In the genomic region with DNA sequence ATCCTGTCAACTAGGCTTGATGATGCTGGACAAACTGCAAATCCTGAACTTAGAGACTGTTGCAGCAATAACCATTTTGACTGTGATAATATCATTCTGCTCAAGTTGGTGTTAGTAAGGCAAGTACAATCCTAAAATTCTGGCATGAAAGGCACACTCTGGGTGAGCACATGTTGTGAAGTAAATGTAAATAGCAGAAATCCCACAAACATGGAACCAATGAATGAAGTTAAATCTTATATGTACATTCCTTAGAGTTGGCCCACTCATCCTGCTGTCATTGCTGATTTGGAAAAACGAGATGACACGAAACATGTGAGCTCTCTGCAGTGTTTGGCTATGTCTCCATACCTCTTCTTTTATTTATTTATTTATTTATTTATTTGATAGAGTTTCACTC, we compare ENCODE assay signal across 16 cellular contexts. TPM values are rescaled to one million over a fixed set of nuclear protein-coding genes. Genes with fewer than 3 reads are reported as not detected.
A peak's percentile ranks its signal among the peaks of the same experiment; 100 is the strongest.
DNase-seq lines count a peak whose midpoint lies in the region; ATAC-seq and TF ChIP-seq lines count a peak whose summit lies in the region.
"Had no signal": no experiment of that assay in that cellular context is flagged by ENCODE, and none has a peak within 500 bp of the region (broad histone marks: within the 10 kb centered on the region; RNA-seq: fewer than 3 reads in every experiment).

No MANE protein-coding gene starts in this region.

- ATAC-seq in GM23338 (no peak), T-cell (replicated peaks in 1 of 4) (no peak)
- ATAC-seq: HepG2 had no signal

- peaks cover 29% of the 10 kb centered on the region for H3K4me1 Mint-ChIP-seq in GM23338
- peaks cover 0 to 9% (median 2%) of the 10 kb centered on the region in 3 donors for H3K4me1 Mint-ChIP-seq in T-cell
- H3K4me1 Mint-ChIP-seq: CD8-positive, alpha-beta memory T cell had no signal

- H3K27ac ChIP-seq in GM23338 (ENCODE audit: low read depth) (0 out of 2 replicates have a peak overlapping the region, but pooled peaks have one; percentile 76), coronary artery (no peak overlapping the region)

- CTCF ChIA-PET in T-cell (lab: Charles Lee) = interaction anchor here in 1 of 2 donors (0.6 kb wide), 1 partner anchor 181 kb away, joined by 3 read pairs; no protein-coding TSS in a partner anchor

- H3K27ac Mint-ChIP-seq in GM23338 = no peak overlapping the region
- no peak overlapping the region for H3K27ac Mint-ChIP-seq in T-cell
- H3K27ac Mint-ChIP-seq: CD8-positive, alpha-beta memory T cell had no signal

- peaks cover 26% of the 10 kb centered on the region for H3K4me1 ChIP-seq in GM23338 (ENCODE audit: insufficient read depth)

- H3K79me2 ChIP-seq in GM23338 (replicated peaks; ENCODE audit: insufficient read depth) = peaks cover 100% of the 10 kb centered on the region

- peak; percentile 20 for DNase-seq in AG09309 (ENCODE audit: low read depth)
- no peak for DNase-seq in GM23338 (ENCODE audit: low spot score)
- peak; percentile 84 for DNase-seq in amniotic stem cell (lab: John Stamatoyannopoulos, UW)
- DNase-seq in fibroblast of the aortic adventitia (ENCODE audit: low read depth) = peak; percentile 61
- no peak for DNase-seq in coronary artery (ENCODE audit: low spot score)
- DNase-seq in NCI-H748 treated with DMSO at 0.1 percent for 48 hours (lab: John Stamatoyannopoulos, UW) = no peak
- no peak for DNase-seq in T-cell
- no peak for DNase-seq in activated CD4-positive, CD25-positive, alpha-beta regulatory T cell (lab: John Stamatoyannopoulos, UW)
- DNase-seq: CD8-positive, alpha-beta memory T cell; EL; H9; MG63; NCI-H1092 treated with DMSO at 0.1 percent for 48 hours; NCI-H1694 treated with DMSO at 0.1 percent for 48 hours; SHP77 had no signal

- peaks cover 6% of the 10 kb centered on the region; the same call in 1 of the 2 replicates for H3F3A ChIP-seq in GM23338 (replicated peaks; ENCODE audit: low read depth)

- TF ChIP-seq CTCF in AG09309 (IDR thresholded peaks at IDR 0.05; ENCODE audit: control insufficient read depth, insufficient read depth, low read depth, low read length, missing control alignments) (no peak), GM23338 (conservative IDR thresholded peaks at IDR 0.05; ENCODE audit: low read depth in 2 of 2) (no peak), fibroblast of the aortic adventitia (IDR thresholded peaks at IDR 0.05; ENCODE audit: insufficient read depth, low read length) (no peak), coronary artery (IDR thresholded peaks at IDR 0.05) (no peak)

- H3K27me3 Mint-ChIP-seq in GM23338 (ENCODE audit: insufficient read depth, low read depth, poor library complexity) (no peaks in the 10 kb centered on the region), T-cell (no peaks in the 10 kb centered on the region)

- H3K9me3 Mint-ChIP-seq in GM23338 = no peaks in the 10 kb centered on the region
- H3K9me3 Mint-ChIP-seq in T-cell = no peaks in the 10 kb centered on the region
- H3K9me3 Mint-ChIP-seq: CD8-positive, alpha-beta memory T cell; H9 had no signal

- H3K4me3 Mint-ChIP-seq in GM23338 (no peak overlapping the region), T-cell (no peak overlapping the region)
- H3K4me3 Mint-ChIP-seq: CD8-positive, alpha-beta memory T cell; H9 had no signal

- POLR2A ChIA-PET in T-cell (lab: Charles Lee) = no interaction called here

- H3K9me2 ChIP-seq in GM23338 (ENCODE audit: insufficient read depth) = no peaks in the 10 kb centered on the region

- H2AFZ ChIP-seq in GM23338 = no peak overlapping the region

- H3K36me3 ChIP-seq in GM23338 (ENCODE audit: insufficient read depth) = no peaks in the 10 kb centered on the region; the same call in none of the 2 replicates
- H3K36me3 ChIP-seq: MG63 had no signal

- no peak overlapping the region for H3K4me2 ChIP-seq in GM23338

- H3K4me3 ChIP-seq in AG09309 (ENCODE audit: control insufficient read depth, low read depth, low read length) (no peak overlapping the region), GM23338 (no peak overlapping the region), fibroblast of the aortic adventitia (ENCODE audit: low read depth, low read length) (no peak overlapping the region), coronary artery (no peak overlapping the region)
- H3K4me3 ChIP-seq: MG63 had no signal

- H4K20me1 ChIP-seq in GM23338 (replicated peaks; ENCODE audit: insufficient read depth) = peaks cover 27% of the 10 kb centered on the region

- H3K36me3 Mint-ChIP-seq in GM23338 (ENCODE audit: low read depth) = peaks cover 46% of the 10 kb centered on the region
- H3K36me3 Mint-ChIP-seq in T-cell = no peaks in the 10 kb centered on the region
- H3K36me3 Mint-ChIP-seq: CD8-positive, alpha-beta memory T cell had no signal

- H3K27me3 ChIP-seq in GM23338 (ENCODE audit: insufficient read depth) = no peaks in the 10 kb centered on the region
- H3K27me3 ChIP-seq: MG63 had no signal

TF ChIP-seq in GM23338, 12 proteins besides CTCF, POLR2A, EP300 and RAD21 (continues in another document):
- TF ChIP-seq POLR2AphosphoS5 (IDR thresholded peaks at IDR 0.05; ENCODE audit: low read depth) (no peak), JUNB (IDR thresholded peaks at IDR 0.05; ENCODE audit: unreplicated experiment) (no peak), STAT1 (IDR thresholded peaks at IDR 0.05; ENCODE audit: unreplicated experiment) (no peak)
- TF ChIP-seq, protein P1, sequence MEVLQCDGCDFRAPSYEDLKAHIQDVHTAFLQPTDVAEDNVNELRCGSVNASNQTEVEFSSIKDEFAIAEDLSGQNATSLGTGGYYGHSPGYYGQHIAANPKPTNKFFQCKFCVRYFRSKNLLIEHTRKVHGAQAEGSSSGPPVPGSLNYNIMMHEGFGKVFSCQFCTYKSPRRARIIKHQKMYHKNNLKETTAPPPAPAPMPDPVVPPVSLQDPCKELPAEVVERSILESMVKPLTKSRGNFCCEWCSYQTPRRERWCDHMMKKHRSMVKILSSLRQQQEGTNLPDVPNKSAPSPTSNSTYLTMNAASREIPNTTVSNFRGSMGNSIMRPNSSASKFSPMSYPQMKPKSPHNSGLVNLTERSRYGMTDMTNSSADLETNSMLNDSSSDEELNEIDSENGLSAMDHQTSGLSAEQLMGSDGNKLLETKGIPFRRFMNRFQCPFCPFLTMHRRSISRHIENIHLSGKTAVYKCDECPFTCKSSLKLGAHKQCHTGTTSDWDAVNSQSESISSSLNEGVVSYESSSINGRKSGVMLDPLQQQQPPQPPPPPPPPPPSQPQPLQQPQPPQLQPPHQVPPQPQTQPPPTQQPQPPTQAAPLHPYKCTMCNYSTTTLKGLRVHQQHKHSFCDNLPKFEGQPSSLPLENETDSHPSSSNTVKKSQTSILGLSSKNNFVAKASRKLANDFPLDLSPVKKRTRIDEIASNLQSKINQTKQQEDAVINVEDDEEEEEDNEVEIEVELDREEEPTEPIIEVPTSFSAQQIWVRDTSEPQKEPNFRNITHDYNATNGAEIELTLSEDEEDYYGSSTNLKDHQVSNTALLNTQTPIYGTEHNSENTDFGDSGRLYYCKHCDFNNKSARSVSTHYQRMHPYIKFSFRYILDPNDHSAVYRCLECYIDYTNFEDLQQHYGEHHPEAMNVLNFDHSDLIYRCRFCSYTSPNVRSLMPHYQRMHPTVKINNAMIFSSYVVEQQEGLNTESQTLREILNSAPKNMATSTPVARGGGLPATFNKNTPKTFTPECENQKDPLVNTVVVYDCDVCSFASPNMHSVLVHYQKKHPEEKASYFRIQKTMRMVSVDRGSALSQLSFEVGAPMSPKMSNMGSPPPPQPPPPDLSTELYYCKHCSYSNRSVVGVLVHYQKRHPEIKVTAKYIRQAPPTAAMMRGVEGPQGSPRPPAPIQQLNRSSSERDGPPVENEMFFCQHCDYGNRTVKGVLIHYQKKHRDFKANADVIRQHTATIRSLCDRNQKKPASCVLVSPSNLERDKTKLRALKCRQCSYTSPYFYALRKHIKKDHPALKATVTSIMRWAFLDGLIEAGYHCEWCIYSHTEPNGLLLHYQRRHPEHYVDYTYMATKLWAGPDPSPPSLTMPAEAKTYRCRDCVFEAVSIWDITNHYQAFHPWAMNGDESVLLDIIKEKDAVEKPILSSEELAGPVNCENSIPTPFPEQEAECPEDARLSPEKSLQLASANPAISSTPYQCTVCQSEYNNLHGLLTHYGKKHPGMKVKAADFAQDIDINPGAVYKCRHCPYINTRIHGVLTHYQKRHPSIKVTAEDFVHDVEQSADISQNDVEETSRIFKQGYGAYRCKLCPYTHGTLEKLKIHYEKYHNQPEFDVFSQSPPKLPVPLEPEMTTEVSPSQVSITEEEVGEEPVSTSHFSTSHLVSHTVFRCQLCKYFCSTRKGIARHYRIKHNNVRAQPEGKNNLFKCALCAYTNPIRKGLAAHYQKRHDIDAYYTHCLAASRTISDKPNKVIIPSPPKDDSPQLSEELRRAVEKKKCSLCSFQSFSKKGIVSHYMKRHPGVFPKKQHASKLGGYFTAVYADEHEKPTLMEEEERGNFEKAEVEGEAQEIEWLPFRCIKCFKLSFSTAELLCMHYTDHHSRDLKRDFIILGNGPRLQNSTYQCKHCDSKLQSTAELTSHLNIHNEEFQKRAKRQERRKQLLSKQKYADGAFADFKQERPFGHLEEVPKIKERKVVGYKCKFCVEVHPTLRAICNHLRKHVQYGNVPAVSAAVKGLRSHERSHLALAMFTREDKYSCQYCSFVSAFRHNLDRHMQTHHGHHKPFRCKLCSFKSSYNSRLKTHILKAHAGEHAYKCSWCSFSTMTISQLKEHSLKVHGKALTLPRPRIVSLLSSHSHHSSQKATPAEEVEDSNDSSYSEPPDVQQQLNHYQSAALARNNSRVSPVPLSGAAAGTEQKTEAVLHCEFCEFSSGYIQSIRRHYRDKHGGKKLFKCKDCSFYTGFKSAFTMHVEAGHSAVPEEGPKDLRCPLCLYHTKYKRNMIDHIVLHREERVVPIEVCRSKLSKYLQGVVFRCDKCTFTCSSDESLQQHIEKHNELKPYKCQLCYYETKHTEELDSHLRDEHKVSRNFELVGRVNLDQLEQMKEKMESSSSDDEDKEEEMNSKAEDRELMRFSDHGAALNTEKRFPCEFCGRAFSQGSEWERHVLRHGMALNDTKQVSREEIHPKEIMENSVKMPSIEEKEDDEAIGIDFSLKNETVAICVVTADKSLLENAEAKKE (CRISPR knock-in tag; IDR thresholded peaks at IDR 0.05) = no peak

RNA-seq across cellular contexts. Expression of a gene that starts 21.0 kb away (rescaled TPM):
- 125 and 139 TPM in 2 replicates for total RNA-seq in GM23338 (2014; rRNA removed; shearing (Covaris generic))
- 31.8 and 35.6 TPM in 2 replicates for polyA plus RNA-seq in GM23338 (2016; fragmentation: Nextera tagmentation; extraction: Ambion mirVana)
- total RNA-seq in fibroblast of the aortic adventitia (ENCODE audit: low replicate concordance) (0.72 and 8.3 TPM in 2 replicates), T-cell (1 to 10 TPM in 1 of 5 donors, under 1 TPM in 4; 0.19 to 1.3 (median 0.79) TPM)
- polyA plus RNA-seq: CD8-positive, alpha-beta memory T cell had no signal

Comparison
In these comparisons a context has a peak if more than half of its experiments do, and no peak if none do; other contexts are left out.
1. DNase-seq: peak in AG09309 (single experiment), amniotic stem cell (single experiment) and fibroblast of the aortic adventitia (single experiment); none in GM23338 (single experiment), coronary artery (single experiment), NCI-H748 treated with DMSO at 0.1 percent for 48 hours (single experiment), T-cell (0 of 34) and activated CD4-positive, CD25-positive, alpha-beta regulatory T cell (0 of 4).
2. RNA of a gene that starts 21.0 kb away (total RNA-seq): 125 to 139 TPM in GM23338; 0.19 to 1.3 TPM in T-cell and 0.72 to 8.3 TPM in fibroblast of the aortic adventitia; every median in the first group is over 10 times any median in the second.